Comparison of ENCODE assay signal across 2 cellular contexts in the genomic region with DNA sequence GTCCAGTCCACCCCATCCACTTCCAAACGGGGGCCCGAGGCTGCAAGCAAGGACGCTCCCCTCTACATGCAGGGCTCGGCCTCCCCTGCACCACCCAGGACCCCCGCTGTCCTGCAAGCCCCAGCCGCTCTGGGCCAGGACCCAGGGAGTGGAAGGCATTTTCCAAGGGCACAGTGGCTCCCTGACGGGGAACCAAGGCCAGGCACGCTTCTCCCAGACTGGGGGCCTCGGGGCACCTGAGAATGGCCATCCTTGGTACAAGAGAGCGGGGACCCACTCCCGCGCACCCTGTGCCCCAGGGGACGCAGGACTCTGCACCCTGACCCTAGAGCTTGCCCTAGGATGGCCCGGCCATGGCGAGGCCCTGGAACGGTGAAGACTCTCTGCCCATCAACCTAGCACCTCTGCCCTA.
TF ChIP-seq lines count a peak whose summit lies in the region.

No MANE protein-coding gene starts in this region.

TF ChIP-seq in A549, 52 proteins besides CTCF, POLR2A, EP300 and RAD21 (continued from another document):
- TF ChIP-seq, protein P1, sequence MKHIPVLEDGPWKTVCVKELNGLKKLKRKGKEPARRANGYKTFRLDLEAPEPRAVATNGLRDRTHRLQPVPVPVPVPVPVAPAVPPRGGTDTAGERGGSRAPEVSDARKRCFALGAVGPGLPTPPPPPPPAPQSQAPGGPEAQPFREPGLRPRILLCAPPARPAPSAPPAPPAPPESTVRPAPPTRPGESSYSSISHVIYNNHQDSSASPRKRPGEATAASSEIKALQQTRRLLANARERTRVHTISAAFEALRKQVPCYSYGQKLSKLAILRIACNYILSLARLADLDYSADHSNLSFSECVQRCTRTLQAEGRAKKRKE (CRISPR knock-in tag; IDR thresholded peaks at IDR 0.05; ENCODE audit: low read depth) = no peak

TF ChIP-seq in HCT116, 20 proteins besides CTCF, POLR2A, EP300 and RAD21 (continued from another document):
- TF ChIP-seq TCF7L2 (IDR thresholded peaks at IDR 0.05; ENCODE audit: borderline replicate concordance, extremely low read depth, insufficient read depth, insufficient read length) = no peak
- TF ChIP-seq, protein P2, sequence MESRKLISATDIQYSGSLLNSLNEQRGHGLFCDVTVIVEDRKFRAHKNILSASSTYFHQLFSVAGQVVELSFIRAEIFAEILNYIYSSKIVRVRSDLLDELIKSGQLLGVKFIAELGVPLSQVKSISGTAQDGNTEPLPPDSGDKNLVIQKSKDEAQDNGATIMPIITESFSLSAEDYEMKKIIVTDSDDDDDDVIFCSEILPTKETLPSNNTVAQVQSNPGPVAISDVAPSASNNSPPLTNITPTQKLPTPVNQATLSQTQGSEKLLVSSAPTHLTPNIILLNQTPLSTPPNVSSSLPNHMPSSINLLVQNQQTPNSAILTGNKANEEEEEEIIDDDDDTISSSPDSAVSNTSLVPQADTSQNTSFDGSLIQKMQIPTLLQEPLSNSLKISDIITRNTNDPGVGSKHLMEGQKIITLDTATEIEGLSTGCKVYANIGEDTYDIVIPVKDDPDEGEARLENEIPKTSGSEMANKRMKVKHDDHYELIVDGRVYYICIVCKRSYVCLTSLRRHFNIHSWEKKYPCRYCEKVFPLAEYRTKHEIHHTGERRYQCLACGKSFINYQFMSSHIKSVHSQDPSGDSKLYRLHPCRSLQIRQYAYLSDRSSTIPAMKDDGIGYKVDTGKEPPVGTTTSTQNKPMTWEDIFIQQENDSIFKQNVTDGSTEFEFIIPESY (IDR thresholded peaks at IDR 0.05; ENCODE audit: extremely low read depth, insufficient replicate concordance, low read length) = no peak
- TF ChIP-seq, protein P3, sequence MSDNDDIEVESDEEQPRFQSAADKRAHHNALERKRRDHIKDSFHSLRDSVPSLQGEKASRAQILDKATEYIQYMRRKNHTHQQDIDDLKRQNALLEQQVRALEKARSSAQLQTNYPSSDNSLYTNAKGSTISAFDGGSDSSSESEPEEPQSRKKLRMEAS (IDR thresholded peaks at IDR 0.05) = no peak
- no peak for TF ChIP-seq ZNF274 (IDR thresholded peaks at IDR 0.05; ENCODE audit: low read depth, low read length)
- TF ChIP-seq CBX3 (IDR thresholded peaks at IDR 0.05; ENCODE audit: low read depth) = no peak
- TF ChIP-seq, protein P4, sequence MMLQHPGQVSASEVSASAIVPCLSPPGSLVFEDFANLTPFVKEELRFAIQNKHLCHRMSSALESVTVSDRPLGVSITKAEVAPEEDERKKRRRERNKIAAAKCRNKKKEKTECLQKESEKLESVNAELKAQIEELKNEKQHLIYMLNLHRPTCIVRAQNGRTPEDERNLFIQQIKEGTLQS (IDR thresholded peaks at IDR 0.05) = no peak
- no peak for TF ChIP-seq EZH2 (IDR thresholded peaks at IDR 0.05)
- TF ChIP-seq, protein P5, sequence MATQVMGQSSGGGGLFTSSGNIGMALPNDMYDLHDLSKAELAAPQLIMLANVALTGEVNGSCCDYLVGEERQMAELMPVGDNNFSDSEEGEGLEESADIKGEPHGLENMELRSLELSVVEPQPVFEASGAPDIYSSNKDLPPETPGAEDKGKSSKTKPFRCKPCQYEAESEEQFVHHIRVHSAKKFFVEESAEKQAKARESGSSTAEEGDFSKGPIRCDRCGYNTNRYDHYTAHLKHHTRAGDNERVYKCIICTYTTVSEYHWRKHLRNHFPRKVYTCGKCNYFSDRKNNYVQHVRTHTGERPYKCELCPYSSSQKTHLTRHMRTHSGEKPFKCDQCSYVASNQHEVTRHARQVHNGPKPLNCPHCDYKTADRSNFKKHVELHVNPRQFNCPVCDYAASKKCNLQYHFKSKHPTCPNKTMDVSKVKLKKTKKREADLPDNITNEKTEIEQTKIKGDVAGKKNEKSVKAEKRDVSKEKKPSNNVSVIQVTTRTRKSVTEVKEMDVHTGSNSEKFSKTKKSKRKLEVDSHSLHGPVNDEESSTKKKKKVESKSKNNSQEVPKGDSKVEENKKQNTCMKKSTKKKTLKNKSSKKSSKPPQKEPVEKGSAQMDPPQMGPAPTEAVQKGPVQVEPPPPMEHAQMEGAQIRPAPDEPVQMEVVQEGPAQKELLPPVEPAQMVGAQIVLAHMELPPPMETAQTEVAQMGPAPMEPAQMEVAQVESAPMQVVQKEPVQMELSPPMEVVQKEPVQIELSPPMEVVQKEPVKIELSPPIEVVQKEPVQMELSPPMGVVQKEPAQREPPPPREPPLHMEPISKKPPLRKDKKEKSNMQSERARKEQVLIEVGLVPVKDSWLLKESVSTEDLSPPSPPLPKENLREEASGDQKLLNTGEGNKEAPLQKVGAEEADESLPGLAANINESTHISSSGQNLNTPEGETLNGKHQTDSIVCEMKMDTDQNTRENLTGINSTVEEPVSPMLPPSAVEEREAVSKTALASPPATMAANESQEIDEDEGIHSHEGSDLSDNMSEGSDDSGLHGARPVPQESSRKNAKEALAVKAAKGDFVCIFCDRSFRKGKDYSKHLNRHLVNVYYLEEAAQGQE (IDR thresholded peaks at IDR 0.05; ENCODE audit: low read depth) = no peak
